ENCODE assay signal across 9 cellular contexts in genomic region chr12:55619352-55620138, GRCh38. TPM values are rescaled to one million over a fixed set of nuclear protein-coding genes. Genes with fewer than 3 reads are reported as not detected.
DNase-seq lines count a peak whose midpoint lies in the region; ATAC-seq, FAIRE-seq and TF ChIP-seq lines count a peak whose summit lies in the region.
"Had no signal": no experiment of that assay in that cellular context is flagged by ENCODE, and none has a peak within 500 bp of the region (broad histone marks: within the 10 kb centered on the region; RNA-seq: fewer than 3 reads in every experiment).

No MANE protein-coding gene starts in this region.

- TF ChIP-seq CTCF in GM12874 (IDR thresholded peaks at IDR 0.05; ENCODE audit: insufficient read depth, low read depth, low read length) (peak; percentile 46), K562 (IDR thresholded peaks at IDR 0.05 in 2 of 3, conservative IDR thresholded peaks at IDR 0.05 in 1 of 3; ENCODE audit: insufficient read depth in 2 of 3, low read depth in 1 of 3, low read length in 3 of 3) (peak; percentile 81 to 98 (median 83))

- peaks cover 12% of the 10 kb centered on the region for H3K27me3 ChIP-seq in MG63
- no peaks in the 10 kb centered on the region for H3K27me3 ChIP-seq in K562 (ENCODE audit: control insufficient read depth in 2 of 2, insufficient read depth in 2 of 2, low read length in 2 of 2)

- no peaks in the 10 kb centered on the region for H3K79me2 ChIP-seq in K562 (ENCODE audit: control insufficient read depth, insufficient read depth, low read length)

- in situ Hi-C loops in K562 (cut with MboI): loop anchor here (5.0 kb wide), 1 partner anchor 422 kb away; no protein-coding TSS in a partner anchor

- DNase-seq in AG08395 (ENCODE audit: low spot score) (peak; percentile 88), MG63 (peak; percentile 5), RCC 7860 (ENCODE audit: low spot score) (peak; percentile 76), K562 (ENCODE audit: extremely low read depth in 1 of 4, low spot score in 3 of 4) (peak; percentile 66 to 88 (median 70)), iPS DF 4.7 (ENCODE audit: extremely low read depth, low spot score) (peak; percentile 99), smooth muscle cell of the brain vasculature (ENCODE audit: low read depth, low spot score) (peak; percentile 83)

- peak; percentile 96 to 98 for TF ChIP-seq RAD21 in K562 (CRISPR knock-in tag; conservative IDR thresholded peaks at IDR 0.05 in 1 of 2, IDR thresholded peaks at IDR 0.05 in 1 of 2)

- H3K4me2 ChIP-seq in K562 (ENCODE audit: insufficient read depth, low read length): no peak overlapping the region

- intact Hi-C loops in K562 (cut with micrococcal nuclease): loop anchor here (1.0 to 10.0 kb wide), 4 partner anchors 173 to 627 kb away; partner anchors contain the start of gene OR6C75

- no peak overlapping the region; the same call in 1 of the 2 replicates for H2AFZ ChIP-seq in K562 (ENCODE audit: low read depth, low read length)

- CTCF ChIA-PET in K562 (lab: Yijun Ruan, JAX; ENCODE audit: low intra/inter-chr PET ratio): interaction anchor here (0.6 to 5.8 kb wide), 11 partner anchors 173 to 1125 kb away, joined by 3 to 75 read pairs (median 3); no protein-coding TSS in a partner anchor

- POLR2A ChIA-PET in K562 (lab: Yijun Ruan, JAX): no interaction called here

- H3K27ac ChIP-seq in K562 (ENCODE audit: extremely low read depth, low read depth, low read length): no peak overlapping the region

- no peak for TF ChIP-seq EP300 in K562 (IDR thresholded peaks at IDR 0.05; ENCODE audit: low read length)

- no peak for TF ChIP-seq POLR2A in K562 (conservative IDR thresholded peaks at IDR 0.05)

- ATAC-seq in HG02588 (IDR thresholded peaks at IDR 0.05; ENCODE audit: unreplicated experiment): peak; percentile 79
- ATAC-seq in K562: peak; percentile 99

- H3K4me1 ChIP-seq in K562 (replicated peaks in 1 of 2; ENCODE audit: control insufficient read depth in 2 of 2, insufficient read depth in 2 of 2, low read length in 2 of 2): no peaks in the 10 kb centered on the region

- no peak overlapping the region for H3K9ac ChIP-seq in K562 (ENCODE audit: insufficient read depth in 1 of 2, low read depth in 2 of 2, low read length in 2 of 2)

- FAIRE-seq in RCC 7860 (lab: Jason Lieb, UNC) (peak; percentile 91), K562 (lab: Jason Lieb, UNC) (peak; percentile 94)

- no peaks in the 10 kb centered on the region for H3K36me3 ChIP-seq in MG63
- H3K36me3 ChIP-seq in K562 (ENCODE audit: control insufficient read depth, insufficient read depth, low read length): no peaks in the 10 kb centered on the region

- H3K4me3 ChIP-seq in MG63 (no peak overlapping the region), K562 (no peak overlapping the region)

- no peaks in the 10 kb centered on the region for H4K20me1 ChIP-seq in K562 (replicated peaks; ENCODE audit: control insufficient read depth, insufficient read depth, low read length)

- BruUV-seq in K562 (replicated peaks; lab: Mats Ljungman, UMichigan): no TSS peak

- no peaks in the 10 kb centered on the region for H3K9me1 ChIP-seq in K562 (ENCODE audit: control insufficient read depth, insufficient read depth, low read length)

- peaks cover 2% of the 10 kb centered on the region; the same call in 1 of the 2 replicates for H3K9me3 ChIP-seq in MG63
- no peaks in the 10 kb centered on the region for H3K9me3 ChIP-seq in K562 (replicated peaks; ENCODE audit: control insufficient read depth, insufficient read depth, low read depth, low read length)

- under 1% methylated on average over 6 of the region's 6 CpGs for WGBS in K562 (ENCODE audit: insufficient coverage, low coverage, missing lambda C conversion rate)

TF ChIP-seq in K562, 482 proteins besides CTCF, POLR2A, EP300 and RAD21 (continues in another document):
- peak in 1 of 2 experiments; percentile 27; a peak in 1 of 4 replicates for TF ChIP-seq RCOR1 (IDR thresholded peaks at IDR 0.05; ENCODE audit: borderline replicate concordance in 1 of 2, low read depth in 2 of 2, low read length in 2 of 2)
- no peak for TF ChIP-seq NR3C1 (CRISPR knock-in tag; IDR thresholded peaks at IDR 0.05)
- 0 out of 2 replicates have a peak, but pooled peaks have one; percentile 37 for TF ChIP-seq RNF2 (IDR thresholded peaks at IDR 0.05)
- TF ChIP-seq PATZ1 (CRISPR knock-in tag; IDR thresholded peaks at IDR 0.05; ENCODE audit: borderline replicate concordance): no peak
- TF ChIP-seq EHMT2 (IDR thresholded peaks at IDR 0.05): no peak
- TF ChIP-seq, protein P1, sequence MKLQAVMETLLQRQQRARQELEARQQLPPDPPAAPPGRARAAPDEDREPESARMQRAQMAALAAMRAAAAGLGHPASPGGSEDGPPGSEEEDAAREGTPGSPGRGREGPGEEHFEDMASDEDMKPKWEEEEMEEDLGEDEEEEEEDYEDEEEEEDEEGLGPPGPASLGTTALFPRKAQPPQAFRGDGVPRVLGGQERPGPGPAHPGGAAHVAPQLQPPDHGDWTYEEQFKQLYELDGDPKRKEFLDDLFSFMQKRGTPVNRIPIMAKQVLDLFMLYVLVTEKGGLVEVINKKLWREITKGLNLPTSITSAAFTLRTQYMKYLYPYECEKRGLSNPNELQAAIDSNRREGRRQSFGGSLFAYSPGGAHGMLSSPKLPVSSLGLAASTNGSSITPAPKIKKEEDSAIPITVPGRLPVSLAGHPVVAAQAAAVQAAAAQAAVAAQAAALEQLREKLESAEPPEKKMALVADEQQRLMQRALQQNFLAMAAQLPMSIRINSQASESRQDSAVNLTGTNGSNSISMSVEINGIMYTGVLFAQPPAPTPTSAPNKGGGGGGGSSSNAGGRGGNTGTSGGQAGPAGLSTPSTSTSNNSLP (IDR thresholded peaks at IDR 0.05; ENCODE audit: borderline replicate concordance, low read depth, low read length): 0 out of 2 replicates have a peak, but pooled peaks have one; percentile 55
- no peak for TF ChIP-seq HNRNPK (IDR thresholded peaks at IDR 0.05; ENCODE audit: low read depth, low read length, poor library complexity, severe bottlenecking)
- TF ChIP-seq NCOR1 (IDR thresholded peaks at IDR 0.05): 0 out of 2 replicates have a peak, but pooled peaks have one; percentile 12
- 0 out of 2 replicates have a peak, but pooled peaks have one; percentile 25 for TF ChIP-seq MTA3 (IDR thresholded peaks at IDR 0.05; ENCODE audit: borderline replicate concordance)
- TF ChIP-seq STAG1 (CRISPR knock-in tag; IDR thresholded peaks at IDR 0.05; ENCODE audit: borderline replicate concordance): peak; percentile 42; the same call in 1 of the 2 replicates
- TF ChIP-seq NFE2 (IDR thresholded peaks at IDR 0.05; ENCODE audit: low read depth): peak; percentile 34; the same call in 1 of the 2 replicates

RNA-seq across cellular contexts. Expression of gene OR10P1, which starts 17.1 kb away (rescaled TPM):
- not detected in 2 replicates for total RNA-seq in MG63 (2014; rRNA removed; shearing (Covaris generic); ENCODE audit: low replicate concordance)
- not detected in 2 replicates for total RNA-seq in K562 (2011; cell fraction: chromatin; rRNA removed; ENCODE audit: low replicate concordance)
- total RNA-seq in K562 (2011; cell fraction: nucleolus; rRNA removed): not detected in 2 replicates
- total RNA-seq in K562 (2011; cell fraction: nucleoplasm; rRNA removed): not detected in 2 replicates
- total RNA-seq in K562 (2014; rRNA removed): not detected in 2 replicates
- not detected in 2 replicates for total RNA-seq in K562 (2014; rRNA removed; fragmentation: Illumina TruSeq; extraction: Trizol)
- total RNA-seq in K562 (2015; rRNA removed; fragmentation: Illumina TruSeq; extraction: Trizol): not detected in 2 replicates
- not detected in 2 replicates for total RNA-seq in K562 (2021)
- polyA plus RNA-seq in K562 (2011; rRNA removed): not detected in 2 replicates
- polyA plus RNA-seq in K562 (2011; cell fraction: cytosol; rRNA removed): not detected in 2 replicates
- not detected in 2 replicates for polyA plus RNA-seq in K562 (2011; cell fraction: nucleus; rRNA removed)
- polyA plus RNA-seq in K562 (2012): not detected in 2 replicates
- not detected in 2 replicates for polyA plus RNA-seq in K562 (2014; fragmentation: Illumina TruSeq; extraction: Trizol)
- not detected for polyA plus RNA-seq in K562 (2014; fragmentation: Nextera tagmentation; extraction: Ambion mirVana)
- not detected in 2 replicates for polyA plus RNA-seq in K562 (2014; rRNA removed)
- polyA minus RNA-seq in K562 (2011; rRNA and poly(A)+ RNA removed): not detected in 2 replicates
- not detected in 2 replicates for polyA minus RNA-seq in K562 (2011; cell fraction: cytosol; rRNA and poly(A)+ RNA removed)
- polyA minus RNA-seq in K562 (2011; cell fraction: nucleus; rRNA and poly(A)+ RNA removed): not detected in 2 replicates
- total RNA-seq: T-helper 1 cell treated with Interleukin-12 subunit alpha and Interleukin-12 subunit beta and Interleukin-4 antibody, amounts not matched to agents 30 ng/mL and 1 ng/mL, for 36 hours had no signal

RNA-seq across cellular contexts. Expression of gene OR2AP1, which starts 47.3 kb away (rescaled TPM):
- not detected in 2 replicates for total RNA-seq in MG63 (2014; rRNA removed; shearing (Covaris generic); ENCODE audit: low replicate concordance)
- not detected in 2 replicates for total RNA-seq in K562 (2011; cell fraction: chromatin; rRNA removed; ENCODE audit: low replicate concordance)
- total RNA-seq in K562 (2011; cell fraction: nucleolus; rRNA removed): not detected in 2 replicates
- not detected in 2 replicates for total RNA-seq in K562 (2011; cell fraction: nucleoplasm; rRNA removed)
- not detected in 2 replicates for total RNA-seq in K562 (2014; rRNA removed)
- not detected in 2 replicates for total RNA-seq in K562 (2014; rRNA removed; fragmentation: Illumina TruSeq; extraction: Trizol)
- total RNA-seq in K562 (2015; rRNA removed; fragmentation: Illumina TruSeq; extraction: Trizol): not detected in 2 replicates
- not detected in 2 replicates for total RNA-seq in K562 (2021)
- not detected in 2 replicates for polyA plus RNA-seq in K562 (2011; rRNA removed)
- polyA plus RNA-seq in K562 (2011; cell fraction: cytosol; rRNA removed): not detected in 2 replicates
- polyA plus RNA-seq in K562 (2011; cell fraction: nucleus; rRNA removed): not detected in 2 replicates
- polyA plus RNA-seq in K562 (2012): not detected in 2 replicates
- not detected in 2 replicates for polyA plus RNA-seq in K562 (2014; fragmentation: Illumina TruSeq; extraction: Trizol)
- polyA plus RNA-seq in K562 (2014; fragmentation: Nextera tagmentation; extraction: Ambion mirVana): not detected
- polyA plus RNA-seq in K562 (2014; rRNA removed): not detected in 2 replicates
- polyA minus RNA-seq in K562 (2011; rRNA and poly(A)+ RNA removed): not detected in 2 replicates
- polyA minus RNA-seq in K562 (2011; cell fraction: cytosol; rRNA and poly(A)+ RNA removed): not detected in 2 replicates
- polyA minus RNA-seq in K562 (2011; cell fraction: nucleus; rRNA and poly(A)+ RNA removed): not detected in 2 replicates
- total RNA-seq: T-helper 1 cell treated with Interleukin-12 subunit alpha and Interleukin-12 subunit beta and Interleukin-4 antibody, amounts not matched to agents 30 ng/mL and 1 ng/mL, for 36 hours had no signal

Comparison
In these comparisons a context has a peak if more than half of its experiments do, and no peak if none do; other contexts are left out.
1. DNase-seq: peak in every context shown above with its lines; median percentile 99 in iPS DF 4.7; 88 in AG08395; 83 in smooth muscle cell of the brain vasculature; 76 in RCC 7860; 70 in K562; 5 in MG63.